In the genomic region with DNA sequence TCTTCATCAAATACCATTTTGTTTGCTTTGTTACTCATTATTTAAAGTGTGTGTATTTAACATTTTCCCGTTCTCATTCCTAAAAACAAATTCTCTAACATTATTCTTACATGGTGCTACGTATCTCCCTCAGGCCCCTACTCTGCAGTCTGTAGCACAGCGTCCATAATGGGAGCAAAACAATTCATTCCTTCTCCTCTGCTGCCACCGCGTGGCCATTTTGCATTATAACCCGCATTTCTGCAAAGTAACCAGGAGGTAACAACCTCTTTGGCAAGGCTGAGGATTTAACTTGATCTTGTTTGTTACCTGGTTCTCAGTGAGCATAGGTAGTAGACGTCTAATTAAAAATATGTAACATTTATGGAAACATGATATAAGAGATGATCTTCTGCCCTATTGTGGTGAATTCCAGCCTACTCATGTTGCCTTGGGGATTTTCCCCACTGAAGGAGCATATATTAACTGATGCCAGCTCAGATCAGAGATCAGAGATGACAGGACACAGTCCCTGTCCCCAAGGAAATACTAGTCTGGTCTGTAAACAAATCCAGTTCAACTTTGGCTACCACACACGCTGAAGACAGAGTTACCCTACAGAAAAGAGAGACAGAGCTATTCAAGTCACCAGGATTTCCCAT, we compare ENCODE assay signal across 1 cellular context.
TF ChIP-seq lines count a peak whose summit lies in the region.

No MANE protein-coding gene starts in this region.

TF ChIP-seq in HepG2, 621 proteins besides CTCF, POLR2A, EP300 and RAD21 (continued from another document and continues in another):
- TF ChIP-seq, protein P1, sequence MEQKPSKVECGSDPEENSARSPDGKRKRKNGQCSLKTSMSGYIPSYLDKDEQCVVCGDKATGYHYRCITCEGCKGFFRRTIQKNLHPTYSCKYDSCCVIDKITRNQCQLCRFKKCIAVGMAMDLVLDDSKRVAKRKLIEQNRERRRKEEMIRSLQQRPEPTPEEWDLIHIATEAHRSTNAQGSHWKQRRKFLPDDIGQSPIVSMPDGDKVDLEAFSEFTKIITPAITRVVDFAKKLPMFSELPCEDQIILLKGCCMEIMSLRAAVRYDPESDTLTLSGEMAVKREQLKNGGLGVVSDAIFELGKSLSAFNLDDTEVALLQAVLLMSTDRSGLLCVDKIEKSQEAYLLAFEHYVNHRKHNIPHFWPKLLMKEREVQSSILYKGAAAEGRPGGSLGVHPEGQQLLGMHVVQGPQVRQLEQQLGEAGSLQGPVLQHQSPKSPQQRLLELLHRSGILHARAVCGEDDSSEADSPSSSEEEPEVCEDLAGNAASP (CRISPR knock-in tag; IDR thresholded peaks at IDR 0.05; ENCODE audit: borderline replicate concordance) = 0 out of 2 replicates have a peak, but pooled peaks have one; percentile 37
- TF ChIP-seq ZNF558 (CRISPR knock-in tag; IDR thresholded peaks at IDR 0.05; ENCODE audit: borderline replicate concordance) (no peak), KDM3A (CRISPR knock-in tag; IDR thresholded peaks at IDR 0.05; ENCODE audit: low read depth) (no peak), NFATC3 (CRISPR knock-in tag; IDR thresholded peaks at IDR 0.05) (no peak), MAFG (CRISPR knock-in tag; IDR thresholded peaks at IDR 0.05) (no peak), RFXAP (CRISPR knock-in tag; IDR thresholded peaks at IDR 0.05; ENCODE audit: borderline replicate concordance) (no peak), HMGA1 (CRISPR knock-in tag; conservative IDR thresholded peaks at IDR 0.05) (no peak), ZSCAN20 (CRISPR knock-in tag; IDR thresholded peaks at IDR 0.05; ENCODE audit: borderline replicate concordance) (no peak), ASH2L (IDR thresholded peaks at IDR 0.05; ENCODE audit: insufficient read length, low read depth, low read length) (no peak), ZNF615 (CRISPR knock-in tag; IDR thresholded peaks at IDR 0.05; ENCODE audit: borderline replicate concordance) (no peak), ZKSCAN5 (CRISPR knock-in tag; IDR thresholded peaks at IDR 0.05) (no peak), KLF13 (CRISPR knock-in tag; IDR thresholded peaks at IDR 0.05) (no peak), PPARG (CRISPR knock-in tag; conservative IDR thresholded peaks at IDR 0.05) (no peak), STAG1 (CRISPR knock-in tag; IDR thresholded peaks at IDR 0.05) (peak; percentile 96), CBFB (CRISPR knock-in tag; IDR thresholded peaks at IDR 0.05) (no peak), SIX1 (CRISPR knock-in tag; IDR thresholded peaks at IDR 0.05; ENCODE audit: borderline replicate concordance) (no peak), ZNF569 (CRISPR knock-in tag; IDR thresholded peaks at IDR 0.05; ENCODE audit: borderline replicate concordance) (no peak), KMT2A (CRISPR knock-in tag; IDR thresholded peaks at IDR 0.05) (no peak), IRF2 (CRISPR knock-in tag; IDR thresholded peaks at IDR 0.05) (peak; percentile 51; the same call in 1 of the 2 replicates), ARHGAP35 (CRISPR knock-in tag; IDR thresholded peaks at IDR 0.05; ENCODE audit: borderline replicate concordance) (no peak), MIER3 (CRISPR knock-in tag; IDR thresholded peaks at IDR 0.05; ENCODE audit: borderline replicate concordance) (no peak), ZNF17 (CRISPR knock-in tag; IDR thresholded peaks at IDR 0.05) (no peak), ZNF274 (CRISPR knock-in tag; IDR thresholded peaks at IDR 0.05) (no peak), YY1 (IDR thresholded peaks at IDR 0.05; ENCODE audit: insufficient read depth, insufficient replicate concordance, low read depth, low read length) (peak; percentile 42), ZNF260 (CRISPR knock-in tag; IDR thresholded peaks at IDR 0.05; ENCODE audit: borderline replicate concordance, low read depth) (no peak), ZNF253 (CRISPR knock-in tag; IDR thresholded peaks at IDR 0.05; ENCODE audit: borderline replicate concordance) (no peak), ARNT2 (CRISPR knock-in tag; IDR thresholded peaks at IDR 0.05; ENCODE audit: low read depth) (no peak), ZNF672 (CRISPR knock-in tag; IDR thresholded peaks at IDR 0.05) (no peak)
- TF ChIP-seq, protein P2, sequence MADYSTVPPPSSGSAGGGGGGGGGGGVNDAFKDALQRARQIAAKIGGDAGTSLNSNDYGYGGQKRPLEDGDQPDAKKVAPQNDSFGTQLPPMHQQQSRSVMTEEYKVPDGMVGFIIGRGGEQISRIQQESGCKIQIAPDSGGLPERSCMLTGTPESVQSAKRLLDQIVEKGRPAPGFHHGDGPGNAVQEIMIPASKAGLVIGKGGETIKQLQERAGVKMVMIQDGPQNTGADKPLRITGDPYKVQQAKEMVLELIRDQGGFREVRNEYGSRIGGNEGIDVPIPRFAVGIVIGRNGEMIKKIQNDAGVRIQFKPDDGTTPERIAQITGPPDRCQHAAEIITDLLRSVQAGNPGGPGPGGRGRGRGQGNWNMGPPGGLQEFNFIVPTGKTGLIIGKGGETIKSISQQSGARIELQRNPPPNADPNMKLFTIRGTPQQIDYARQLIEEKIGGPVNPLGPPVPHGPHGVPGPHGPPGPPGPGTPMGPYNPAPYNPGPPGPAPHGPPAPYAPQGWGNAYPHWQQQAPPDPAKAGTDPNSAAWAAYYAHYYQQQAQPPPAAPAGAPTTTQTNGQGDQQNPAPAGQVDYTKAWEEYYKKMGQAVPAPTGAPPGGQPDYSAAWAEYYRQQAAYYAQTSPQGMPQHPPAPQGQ (CRISPR knock-in tag; IDR thresholded peaks at IDR 0.05; ENCODE audit: borderline replicate concordance) = no peak
- TF ChIP-seq, protein P3, sequence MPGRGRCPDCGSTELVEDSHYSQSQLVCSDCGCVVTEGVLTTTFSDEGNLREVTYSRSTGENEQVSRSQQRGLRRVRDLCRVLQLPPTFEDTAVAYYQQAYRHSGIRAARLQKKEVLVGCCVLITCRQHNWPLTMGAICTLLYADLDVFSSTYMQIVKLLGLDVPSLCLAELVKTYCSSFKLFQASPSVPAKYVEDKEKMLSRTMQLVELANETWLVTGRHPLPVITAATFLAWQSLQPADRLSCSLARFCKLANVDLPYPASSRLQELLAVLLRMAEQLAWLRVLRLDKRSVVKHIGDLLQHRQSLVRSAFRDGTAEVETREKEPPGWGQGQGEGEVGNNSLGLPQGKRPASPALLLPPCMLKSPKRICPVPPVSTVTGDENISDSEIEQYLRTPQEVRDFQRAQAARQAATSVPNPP (CRISPR knock-in tag; IDR thresholded peaks at IDR 0.05) = no peak
- TF ChIP-seq, protein P4, sequence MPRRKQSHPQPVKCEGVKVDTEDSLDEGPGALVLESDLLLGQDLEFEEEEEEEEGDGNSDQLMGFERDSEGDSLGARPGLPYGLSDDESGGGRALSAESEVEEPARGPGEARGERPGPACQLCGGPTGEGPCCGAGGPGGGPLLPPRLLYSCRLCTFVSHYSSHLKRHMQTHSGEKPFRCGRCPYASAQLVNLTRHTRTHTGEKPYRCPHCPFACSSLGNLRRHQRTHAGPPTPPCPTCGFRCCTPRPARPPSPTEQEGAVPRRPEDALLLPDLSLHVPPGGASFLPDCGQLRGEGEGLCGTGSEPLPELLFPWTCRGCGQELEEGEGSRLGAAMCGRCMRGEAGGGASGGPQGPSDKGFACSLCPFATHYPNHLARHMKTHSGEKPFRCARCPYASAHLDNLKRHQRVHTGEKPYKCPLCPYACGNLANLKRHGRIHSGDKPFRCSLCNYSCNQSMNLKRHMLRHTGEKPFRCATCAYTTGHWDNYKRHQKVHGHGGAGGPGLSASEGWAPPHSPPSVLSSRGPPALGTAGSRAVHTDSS (CRISPR knock-in tag; conservative IDR thresholded peaks at IDR 0.05) = no peak
- TF ChIP-seq, protein P5, sequence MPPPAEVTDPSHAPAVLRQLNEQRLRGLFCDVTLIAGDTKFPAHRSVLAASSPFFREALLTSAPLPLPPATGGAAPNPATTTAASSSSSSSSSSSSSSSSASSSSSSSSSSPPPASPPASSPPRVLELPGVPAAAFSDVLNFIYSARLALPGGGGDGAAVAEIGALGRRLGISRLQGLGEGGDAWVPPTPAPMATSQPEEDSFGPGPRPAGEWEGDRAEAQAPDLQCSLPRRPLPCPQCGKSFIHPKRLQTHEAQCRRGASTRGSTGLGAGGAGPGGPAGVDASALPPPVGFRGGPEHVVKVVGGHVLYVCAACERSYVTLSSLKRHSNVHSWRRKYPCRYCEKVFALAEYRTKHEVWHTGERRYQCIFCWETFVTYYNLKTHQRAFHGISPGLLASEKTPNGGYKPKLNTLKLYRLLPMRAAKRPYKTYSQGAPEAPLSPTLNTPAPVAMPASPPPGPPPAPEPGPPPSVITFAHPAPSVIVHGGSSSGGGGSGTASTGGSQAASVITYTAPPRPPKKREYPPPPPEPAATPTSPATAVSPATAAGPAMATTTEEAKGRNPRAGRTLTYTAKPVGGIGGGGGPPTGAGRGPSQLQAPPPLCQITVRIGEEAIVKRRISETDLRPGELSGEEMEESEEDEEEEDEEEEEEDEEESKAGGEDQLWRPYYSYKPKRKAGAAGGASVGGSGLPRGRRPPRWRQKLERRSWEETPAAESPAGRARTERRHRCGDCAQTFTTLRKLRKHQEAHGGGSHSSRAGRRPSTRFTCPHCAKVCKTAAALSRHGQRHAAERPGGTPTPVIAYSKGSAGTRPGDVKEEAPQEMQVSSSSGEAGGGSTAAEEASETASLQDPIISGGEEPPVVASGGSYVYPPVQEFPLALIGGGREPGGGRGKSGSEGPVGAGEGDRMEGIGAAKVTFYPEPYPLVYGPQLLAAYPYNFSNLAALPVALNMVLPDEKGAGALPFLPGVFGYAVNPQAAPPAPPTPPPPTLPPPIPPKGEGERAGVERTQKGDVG (CRISPR knock-in tag; IDR thresholded peaks at IDR 0.05; ENCODE audit: borderline replicate concordance) = no peak
- TF ChIP-seq, protein P6, sequence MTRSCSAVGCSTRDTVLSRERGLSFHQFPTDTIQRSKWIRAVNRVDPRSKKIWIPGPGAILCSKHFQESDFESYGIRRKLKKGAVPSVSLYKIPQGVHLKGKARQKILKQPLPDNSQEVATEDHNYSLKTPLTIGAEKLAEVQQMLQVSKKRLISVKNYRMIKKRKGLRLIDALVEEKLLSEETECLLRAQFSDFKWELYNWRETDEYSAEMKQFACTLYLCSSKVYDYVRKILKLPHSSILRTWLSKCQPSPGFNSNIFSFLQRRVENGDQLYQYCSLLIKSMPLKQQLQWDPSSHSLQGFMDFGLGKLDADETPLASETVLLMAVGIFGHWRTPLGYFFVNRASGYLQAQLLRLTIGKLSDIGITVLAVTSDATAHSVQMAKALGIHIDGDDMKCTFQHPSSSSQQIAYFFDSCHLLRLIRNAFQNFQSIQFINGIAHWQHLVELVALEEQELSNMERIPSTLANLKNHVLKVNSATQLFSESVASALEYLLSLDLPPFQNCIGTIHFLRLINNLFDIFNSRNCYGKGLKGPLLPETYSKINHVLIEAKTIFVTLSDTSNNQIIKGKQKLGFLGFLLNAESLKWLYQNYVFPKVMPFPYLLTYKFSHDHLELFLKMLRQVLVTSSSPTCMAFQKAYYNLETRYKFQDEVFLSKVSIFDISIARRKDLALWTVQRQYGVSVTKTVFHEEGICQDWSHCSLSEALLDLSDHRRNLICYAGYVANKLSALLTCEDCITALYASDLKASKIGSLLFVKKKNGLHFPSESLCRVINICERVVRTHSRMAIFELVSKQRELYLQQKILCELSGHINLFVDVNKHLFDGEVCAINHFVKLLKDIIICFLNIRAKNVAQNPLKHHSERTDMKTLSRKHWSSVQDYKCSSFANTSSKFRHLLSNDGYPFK (CRISPR knock-in tag; IDR thresholded peaks at IDR 0.05; ENCODE audit: borderline replicate concordance) = no peak
- TF ChIP-seq, protein P7, sequence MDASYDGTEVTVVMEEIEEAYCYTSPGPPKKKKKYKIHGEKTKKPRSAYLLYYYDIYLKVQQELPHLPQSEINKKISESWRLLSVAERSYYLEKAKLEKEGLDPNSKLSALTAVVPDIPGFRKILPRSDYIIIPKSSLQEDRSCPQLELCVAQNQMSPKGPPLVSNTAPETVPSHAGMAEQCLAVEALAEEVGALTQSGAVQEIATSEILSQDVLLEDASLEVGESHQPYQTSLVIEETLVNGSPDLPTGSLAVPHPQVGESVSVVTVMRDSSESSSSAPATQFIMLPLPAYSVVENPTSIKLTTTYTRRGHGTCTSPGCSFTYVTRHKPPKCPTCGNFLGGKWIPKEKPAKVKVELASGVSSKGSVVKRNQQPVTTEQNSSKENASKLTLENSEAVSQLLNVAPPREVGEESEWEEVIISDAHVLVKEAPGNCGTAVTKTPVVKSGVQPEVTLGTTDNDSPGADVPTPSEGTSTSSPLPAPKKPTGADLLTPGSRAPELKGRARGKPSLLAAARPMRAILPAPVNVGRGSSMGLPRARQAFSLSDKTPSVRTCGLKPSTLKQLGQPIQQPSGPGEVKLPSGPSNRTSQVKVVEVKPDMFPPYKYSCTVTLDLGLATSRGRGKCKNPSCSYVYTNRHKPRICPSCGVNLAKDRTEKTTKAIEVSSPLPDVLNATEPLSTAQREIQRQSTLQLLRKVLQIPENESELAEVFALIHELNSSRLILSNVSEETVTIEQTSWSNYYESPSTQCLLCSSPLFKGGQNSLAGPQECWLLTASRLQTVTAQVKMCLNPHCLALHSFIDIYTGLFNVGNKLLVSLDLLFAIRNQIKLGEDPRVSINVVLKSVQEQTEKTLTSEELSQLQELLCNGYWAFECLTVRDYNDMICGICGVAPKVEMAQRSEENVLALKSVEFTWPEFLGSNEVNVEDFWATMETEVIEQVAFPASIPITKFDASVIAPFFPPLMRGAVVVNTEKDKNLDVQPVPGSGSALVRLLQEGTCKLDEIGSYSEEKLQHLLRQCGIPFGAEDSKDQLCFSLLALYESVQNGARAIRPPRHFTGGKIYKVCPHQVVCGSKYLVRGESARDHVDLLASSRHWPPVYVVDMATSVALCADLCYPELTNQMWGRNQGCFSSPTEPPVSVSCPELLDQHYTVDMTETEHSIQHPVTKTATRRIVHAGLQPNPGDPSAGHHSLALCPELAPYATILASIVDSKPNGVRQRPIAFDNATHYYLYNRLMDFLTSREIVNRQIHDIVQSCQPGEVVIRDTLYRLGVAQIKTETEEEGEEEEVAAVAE (CRISPR knock-in tag; IDR thresholded peaks at IDR 0.05; ENCODE audit: borderline replicate concordance) = 0 out of 2 replicates have a peak, but pooled peaks have one; percentile 27
- TF ChIP-seq, protein P8, sequence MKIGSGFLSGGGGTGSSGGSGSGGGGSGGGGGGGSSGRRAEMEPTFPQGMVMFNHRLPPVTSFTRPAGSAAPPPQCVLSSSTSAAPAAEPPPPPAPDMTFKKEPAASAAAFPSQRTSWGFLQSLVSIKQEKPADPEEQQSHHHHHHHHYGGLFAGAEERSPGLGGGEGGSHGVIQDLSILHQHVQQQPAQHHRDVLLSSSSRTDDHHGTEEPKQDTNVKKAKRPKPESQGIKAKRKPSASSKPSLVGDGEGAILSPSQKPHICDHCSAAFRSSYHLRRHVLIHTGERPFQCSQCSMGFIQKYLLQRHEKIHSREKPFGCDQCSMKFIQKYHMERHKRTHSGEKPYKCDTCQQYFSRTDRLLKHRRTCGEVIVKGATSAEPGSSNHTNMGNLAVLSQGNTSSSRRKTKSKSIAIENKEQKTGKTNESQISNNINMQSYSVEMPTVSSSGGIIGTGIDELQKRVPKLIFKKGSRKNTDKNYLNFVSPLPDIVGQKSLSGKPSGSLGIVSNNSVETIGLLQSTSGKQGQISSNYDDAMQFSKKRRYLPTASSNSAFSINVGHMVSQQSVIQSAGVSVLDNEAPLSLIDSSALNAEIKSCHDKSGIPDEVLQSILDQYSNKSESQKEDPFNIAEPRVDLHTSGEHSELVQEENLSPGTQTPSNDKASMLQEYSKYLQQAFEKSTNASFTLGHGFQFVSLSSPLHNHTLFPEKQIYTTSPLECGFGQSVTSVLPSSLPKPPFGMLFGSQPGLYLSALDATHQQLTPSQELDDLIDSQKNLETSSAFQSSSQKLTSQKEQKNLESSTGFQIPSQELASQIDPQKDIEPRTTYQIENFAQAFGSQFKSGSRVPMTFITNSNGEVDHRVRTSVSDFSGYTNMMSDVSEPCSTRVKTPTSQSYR (CRISPR knock-in tag; IDR thresholded peaks at IDR 0.05; ENCODE audit: borderline replicate concordance) = no peak
